In genomic region chr17:11285946-11286345, GRCh38 we compare ENCODE assay signal across 31 cellular contexts. TPM values are rescaled to one million over a fixed set of nuclear protein-coding genes. Genes with fewer than 3 reads are reported as not detected.
DNase-seq lines count a peak whose midpoint lies in the region; FAIRE-seq and TF ChIP-seq lines count a peak whose summit lies in the region.
"Had no signal": no experiment of that assay in that cellular context is flagged by ENCODE, and none has a peak within 500 bp of the region (broad histone marks: within the 10 kb centered on the region; RNA-seq: fewer than 3 reads in every experiment).

No MANE protein-coding gene starts in this region.

- H3K27ac Mint-ChIP-seq in osteocyte (ENCODE audit: unreplicated experiment): no peak overlapping the region
- H3K27ac Mint-ChIP-seq: CD14-positive monocyte; CD4-positive, alpha-beta memory T cell; CD4-positive, CD25-positive, alpha-beta regulatory T cell; CD8-positive, alpha-beta memory T cell had no signal

- no peak overlapping the region for H3K23ac ChIP-seq in H1 (ENCODE audit: insufficient read length)

- no peak overlapping the region for H2AFZ ChIP-seq in H1 (ENCODE audit: low read length)

- no peaks in the 10 kb centered on the region for H3K79me2 ChIP-seq in H1 (ENCODE audit: control insufficient read depth in 1 of 2, insufficient read depth in 2 of 2, low read length in 2 of 2)

- H3K23me2 ChIP-seq in H1 (ENCODE audit: low read depth, low read length): 0 out of 2 replicates have a peak, but pooled peaks cover 2% of the 10 kb centered on the region

- no peak for TF ChIP-seq POLR2A in H1 (IDR thresholded peaks at IDR 0.05; ENCODE audit: control extremely low read depth in 1 of 2, low read depth in 2 of 2, low read length in 2 of 2)
- TF ChIP-seq POLR2A in tibial nerve (IDR thresholded peaks at IDR 0.05): no peak

- H3K9me3 ChIP-seq in H1 (ENCODE audit: insufficient read depth in 2 of 2, low read depth in 1 of 2, low read length in 1 of 2) (0 out of 4 replicates have a peak, but pooled peaks cover 0 to 3% of the 10 kb centered on the region in 2 experiments), tibial nerve (peaks cover 0 to 6% (median under 1%) of the 10 kb centered on the region in 4 donors), MG63 (peaks cover 2% of the 10 kb centered on the region; the same call in 1 of the 2 replicates)
- H3K9me3 ChIP-seq: BE2C had no signal

- H3K79me1 ChIP-seq in H1 (ENCODE audit: low read depth, low read length): no peaks in the 10 kb centered on the region

- peaks cover 3% of the 10 kb centered on the region for H3K27me3 Mint-ChIP-seq in osteocyte (ENCODE audit: unreplicated experiment)
- H3K27me3 Mint-ChIP-seq: CD4-positive, alpha-beta memory T cell; CD4-positive, CD25-positive, alpha-beta regulatory T cell; CD8-positive, alpha-beta memory T cell had no signal

- CTCF ChIA-PET in H1 (lab: Charles Lee; ENCODE audit: partially characterized antibody): interaction anchor here (1.1 to 2.6 kb wide), 5 partner anchors 9 to 141 kb away, joined by 3 to 25 read pairs (median 5); no protein-coding TSS in a partner anchor

- no peak overlapping the region for H3K18ac ChIP-seq in H1 (ENCODE audit: extremely low read depth, low read length)

- no peak overlapping the region for H3K56ac ChIP-seq in H1 (replicated peaks; ENCODE audit: insufficient read length, low read depth, low read length)

- H2BK20ac ChIP-seq in H1 (ENCODE audit: low read length): no peak overlapping the region

- H3K4me3 Mint-ChIP-seq in osteocyte (ENCODE audit: unreplicated experiment): no peak overlapping the region
- H3K4me3 Mint-ChIP-seq: CD14-positive monocyte; CD4-positive, alpha-beta memory T cell; CD4-positive, CD25-positive, alpha-beta regulatory T cell; CD8-positive, alpha-beta memory T cell had no signal

- no peak overlapping the region for H2BK120ac ChIP-seq in H1 (replicated peaks; ENCODE audit: low read depth, low read length)

- H3K36me3 Mint-ChIP-seq in osteocyte (ENCODE audit: unreplicated experiment): no peaks in the 10 kb centered on the region
- H3K36me3 Mint-ChIP-seq: CD14-positive monocyte; CD4-positive, alpha-beta memory T cell; CD4-positive, CD25-positive, alpha-beta regulatory T cell; CD8-positive, alpha-beta memory T cell had no signal

- 0 out of 2 replicates have a peak overlapping the region, but pooled peaks have one; percentile 23 for H2BK15ac ChIP-seq in H1 (ENCODE audit: low read length)

- TF ChIP-seq CTCF in coronary artery (IDR thresholded peaks at IDR 0.05): no peak
- TF ChIP-seq CTCF in H1 (IDR thresholded peaks at IDR 0.05; ENCODE audit: control extremely low read depth in 1 of 3, insufficient read depth in 1 of 3, low read depth in 1 of 3, low read length in 3 of 3): no peak
- TF ChIP-seq CTCF in osteocyte (IDR thresholded peaks at IDR 0.05): no peak
- no peak for TF ChIP-seq CTCF in tibial nerve (IDR thresholded peaks at IDR 0.05)

- H3K27me3 ChIP-seq in H1 (replicated peaks in 1 of 4; ENCODE audit: control insufficient read depth in 3 of 4, extremely low read depth in 1 of 4, insufficient read depth in 3 of 4, low read length in 3 of 4): no peaks in the 10 kb centered on the region
- no peaks in the 10 kb centered on the region for H3K27me3 ChIP-seq in tibial nerve
- H3K27me3 ChIP-seq in MG63: peaks cover 6% of the 10 kb centered on the region; the same call in 1 of the 2 replicates
- H3K27me3 ChIP-seq: BE2C, BLaER1 had no signal

- H4K8ac ChIP-seq in H1 (ENCODE audit: extremely low read depth, insufficient read depth, low read length): no peak overlapping the region

- no peak overlapping the region for H2BK12ac ChIP-seq in H1 (ENCODE audit: low read depth, low read length)

- POLR2A ChIA-PET in H1 (lab: Charles Lee; ENCODE audit: partially characterized antibody): interaction anchor here (1.1 kb wide), 1 partner anchor 8 kb away, joined by 3 read pairs; no protein-coding TSS in a partner anchor

- no peak for TF ChIP-seq RAD21 in H1 (IDR thresholded peaks at IDR 0.05 in 1 of 2, conservative IDR thresholded peaks at IDR 0.05 in 1 of 2; ENCODE audit: low read depth in 2 of 2, low read length in 2 of 2)

- H4K20me1 ChIP-seq in H1 (replicated peaks in 1 of 2; ENCODE audit: control insufficient read depth in 1 of 2, insufficient read depth in 2 of 2, low read length in 2 of 2): no peaks in the 10 kb centered on the region
- H4K20me1 ChIP-seq: BLaER1 had no signal

- 69% methylated on average over 4 of the region's 5 CpGs; no CpG with 5 or more reads in 1 of the 2 experiments for WGBS in H1 (ENCODE audit: extremely low coverage in 1 of 2, insufficient coverage in 1 of 2, insufficient read length in 1 of 2, insufficient replicate concordance in 2 of 2, low coverage in 1 of 2, low lambda C conversion rate in 2 of 2, missing lambda C conversion rate in 1 of 2), 2 experiments
- WGBS in tibial nerve, 2 donors: 72 to 86% methylated on average over 5 of the region's 5 CpGs

- no peaks in the 10 kb centered on the region for H3K36me3 ChIP-seq in H1 (ENCODE audit: control insufficient read depth in 2 of 4, insufficient read depth in 4 of 4, low read length in 3 of 4)
- no peaks in the 10 kb centered on the region for H3K36me3 ChIP-seq in tibial nerve
- H3K36me3 ChIP-seq in MG63: no peaks in the 10 kb centered on the region
- H3K36me3 ChIP-seq: BE2C, BLaER1 had no signal

- H3K9me3 Mint-ChIP-seq in osteocyte (ENCODE audit: unreplicated experiment): peaks cover 15% of the 10 kb centered on the region

- H3K14ac ChIP-seq in H1 (ENCODE audit: insufficient read length): no peak overlapping the region

- H3K4me2 ChIP-seq in H1 (ENCODE audit: insufficient read depth in 1 of 2, low read depth in 2 of 2, low read length in 2 of 2): no peak overlapping the region
- H3K4me2 ChIP-seq: BLaER1 had no signal

- no peak overlapping the region for H2BK5ac ChIP-seq in H1 (ENCODE audit: low read depth, low read length)

- no peak overlapping the region for H4K5ac ChIP-seq in H1 (ENCODE audit: insufficient read length, low read depth, low read length)

- no peaks in the 10 kb centered on the region for H3K4me1 Mint-ChIP-seq in osteocyte (ENCODE audit: unreplicated experiment)
- H3K4me1 Mint-ChIP-seq: CD14-positive monocyte; CD4-positive, alpha-beta memory T cell; CD4-positive, CD25-positive, alpha-beta regulatory T cell; CD8-positive, alpha-beta memory T cell had no signal

- H2AK5ac ChIP-seq in H1 (ENCODE audit: low read depth, low read length): no peak overlapping the region

- H3K27ac ChIP-seq in coronary artery: no peak overlapping the region
- no peak overlapping the region for H3K27ac ChIP-seq in H1 (ENCODE audit: low read depth, low read length)
- H3K27ac ChIP-seq in tibial nerve: no peak overlapping the region
- H3K27ac ChIP-seq: BLaER1 had no signal

- no peak for TF ChIP-seq EP300 in H1 (IDR thresholded peaks at IDR 0.05; ENCODE audit: borderline replicate concordance in 1 of 2, low read depth in 2 of 2, low read length in 2 of 2)
- no peak for TF ChIP-seq EP300 in tibial nerve (IDR thresholded peaks at IDR 0.05)

- H3K4ac ChIP-seq in H1 (replicated peaks; ENCODE audit: insufficient read length, low read depth, low read length): no peak overlapping the region

- DNase-seq in coronary artery (ENCODE audit: low spot score) (peak; percentile 70), H1 (ENCODE audit: low read depth in 1 of 2, low spot score in 2 of 2) (no peak), osteocyte (ENCODE audit: extremely low spot score, unreplicated experiment) (peak; percentile 27), NCI-H1694 treated with DMSO at 0.1 percent for 48 hours (lab: John Stamatoyannopoulos, UW) (no peak), tibial nerve (ENCODE audit: low spot score in 2 of 2) (no peak), MG63 (no peak)
- DNase-seq in stimulated activated CD4-positive, alpha-beta T cell treated with anti-CD3 and anti-CD28 coated beads, Interleukin-1b, Interleukin-23, amount 100 ng/mL, for 48 hours: no peak
- DNase-seq: 8988T; ACHN; BE2C; C1 segment of cervical spinal cord; CD4-positive, alpha-beta memory T cell; CD4-positive, CD25-positive, alpha-beta regulatory T cell; CD8-positive, alpha-beta memory T cell; COR-L47; DMS 273 treated with DMSO at 0.1 percent for 48 hours; DMS153; DMS53; DMS79; DND-41; EL; GDM1 had no signal

- no peak overlapping the region for H3K9ac ChIP-seq in H1 (replicated peaks in 1 of 4; ENCODE audit: extremely low read depth in 1 of 4, low read depth in 3 of 4, low read length in 3 of 4)
- H3K9ac ChIP-seq: BLaER1 had no signal

- peaks cover 0 to 2% (median 0%) of the 10 kb centered on the region in 4 experiments; a peak in 2 of 7 replicates for H3K4me1 ChIP-seq in H1 (replicated peaks in 1 of 4; ENCODE audit: control insufficient read depth in 3 of 4, insufficient read depth in 4 of 4, low read length in 3 of 4)
- no peaks in the 10 kb centered on the region for H3K4me1 ChIP-seq in tibial nerve
- H3K4me1 ChIP-seq: BE2C, BLaER1 had no signal

- FAIRE-seq in H1 (lab: Jason Lieb, UNC): no peak
- FAIRE-seq: A204.1, GM12878, GM12892, GM19239 had no signal

- H4K91ac ChIP-seq in H1 (replicated peaks; ENCODE audit: insufficient read length, low read length): no peak overlapping the region

- H3K4me3 ChIP-seq in coronary artery (no peak overlapping the region), H1 (ENCODE audit: extremely low read depth in 1 of 4, insufficient read depth in 2 of 4, low read depth in 3 of 4, low read length in 4 of 4) (no peak overlapping the region), tibial nerve (no peak overlapping the region), MG63 (no peak overlapping the region)
- H3K4me3 ChIP-seq: BLaER1, GM12878 had no signal

TF ChIP-seq in H1, 55 proteins besides CTCF, POLR2A, EP300 and RAD21:
- no peak for TF ChIP-seq HDAC2 (IDR thresholded peaks at IDR 0.05; ENCODE audit: borderline replicate concordance in 1 of 2, low read depth in 2 of 2, low read length in 2 of 2)
- no peak for TF ChIP-seq CHD2 (IDR thresholded peaks at IDR 0.05; ENCODE audit: low read length)
- TF ChIP-seq SUZ12 (IDR thresholded peaks at IDR 0.05; ENCODE audit: low read length): no peak
- TF ChIP-seq KDM1A (IDR thresholded peaks at IDR 0.05; ENCODE audit: borderline replicate concordance, low read length): no peak
- no peak for TF ChIP-seq ZNF274 (IDR thresholded peaks at IDR 0.05; ENCODE audit: borderline replicate concordance, extremely low read depth, low read length)
- no peak for TF ChIP-seq BRCA1 (IDR thresholded peaks at IDR 0.05; ENCODE audit: low read depth, low read length)

RNA-seq across cellular contexts. Expression of gene SHISA6, which starts 44.9 kb away (rescaled TPM):
- 2.7 and 2.9 TPM in 2 replicates for total RNA-seq in H1 (2021; fragmentation: NEBNext Ultra II Directional; extraction: Animal tissue kit (Norgen Biotek cat#: 25700))
- 3.1 and 4.8 TPM in 2 replicates for polyA plus RNA-seq in H1 (2011; rRNA removed)
- 3.1 TPM for polyA plus RNA-seq in H1 (2011; cell fraction: cytosol; rRNA removed)
- polyA plus RNA-seq in H1 (2011; cell fraction: nucleus; rRNA removed): 2.3 TPM
- 2.8 to 4.9 TPM (median 3.6 TPM) in 4 replicates for polyA plus RNA-seq in H1 (2012, experiment 1 of 2)
- polyA plus RNA-seq in H1 (2012, experiment 2 of 2): 3.5 TPM
- 2.3 TPM for polyA plus RNA-seq in H1 (2013, experiment 1 of 2)
- polyA plus RNA-seq in H1 (2013, experiment 2 of 2): 2.1 TPM
- polyA minus RNA-seq in H1 (2011; rRNA and poly(A)+ RNA removed): 3.9 and 5.4 TPM in 2 replicates
- polyA minus RNA-seq in H1 (2011; cell fraction: cytosol; rRNA and poly(A)+ RNA removed): 2.7 TPM
- 6.8 TPM for polyA minus RNA-seq in H1 (2011; cell fraction: nucleus; rRNA and poly(A)+ RNA removed)
- 0.05 TPM in 1 of 2 replicates, not detected in the other for total RNA-seq in osteocyte
- 10 to 100 TPM; 10.8 to 28.0 (median 21.9) TPM for total RNA-seq in tibial nerve
- total RNA-seq in MG63 (2014; rRNA removed; shearing (Covaris generic); ENCODE audit: low replicate concordance): not detected in 2 replicates
- total RNA-seq: CD4-positive, alpha-beta memory T cell; CD4-positive, CD25-positive, alpha-beta regulatory T cell; CD8-positive, alpha-beta memory T cell; Daoy; G401; GM12878 had no signal
- polyA plus RNA-seq: AG04450; CD14-positive monocyte; CD4-positive, alpha-beta memory T cell; CD4-positive, CD25-positive, alpha-beta regulatory T cell; CD8-positive, alpha-beta memory T cell; GM12878 had no signal

Comparison
In these comparisons a context has a peak if more than half of its experiments do, and no peak if none do; other contexts are left out.
1. DNase-seq: peak in coronary artery (single experiment) and osteocyte (single experiment); none in H1 (0 of 2), NCI-H1694 treated with DMSO at 0.1 percent for 48 hours (single experiment), stimulated activated CD4-positive, alpha-beta T cell treated with anti-CD3 and anti-CD28 coated beads, Interleukin-1b, Interleukin-23, amount 100 ng/mL, for 48 hours (single experiment), tibial nerve (0 of 2) and MG63 (single experiment).